Comparison of ENCODE assay signal across 1 cellular context in the genomic region with DNA sequence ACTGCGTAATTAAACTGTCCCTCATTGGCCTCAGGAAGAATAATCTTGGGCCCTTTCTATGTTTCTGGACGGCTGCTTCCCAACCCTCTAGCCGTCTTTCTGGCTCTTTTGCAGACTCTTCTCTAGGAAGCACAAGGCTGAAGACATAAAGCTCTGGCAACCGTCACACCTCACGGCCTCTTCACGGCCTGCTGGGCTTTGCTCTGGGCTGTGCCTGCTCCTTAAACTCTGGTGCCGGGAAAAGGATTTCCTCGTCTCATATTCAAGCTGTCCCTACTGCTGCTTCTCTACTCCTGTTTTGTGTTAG.
TF ChIP-seq lines count a peak whose summit lies in the region.

No MANE protein-coding gene starts in this region.

TF ChIP-seq in SK-N-SH treated with all-trans-retinoic acid at 6 μM for 48 hours, 23 proteins besides CTCF, POLR2A, EP300 and RAD21 (continued from another document):
- TF ChIP-seq, protein P1, sequence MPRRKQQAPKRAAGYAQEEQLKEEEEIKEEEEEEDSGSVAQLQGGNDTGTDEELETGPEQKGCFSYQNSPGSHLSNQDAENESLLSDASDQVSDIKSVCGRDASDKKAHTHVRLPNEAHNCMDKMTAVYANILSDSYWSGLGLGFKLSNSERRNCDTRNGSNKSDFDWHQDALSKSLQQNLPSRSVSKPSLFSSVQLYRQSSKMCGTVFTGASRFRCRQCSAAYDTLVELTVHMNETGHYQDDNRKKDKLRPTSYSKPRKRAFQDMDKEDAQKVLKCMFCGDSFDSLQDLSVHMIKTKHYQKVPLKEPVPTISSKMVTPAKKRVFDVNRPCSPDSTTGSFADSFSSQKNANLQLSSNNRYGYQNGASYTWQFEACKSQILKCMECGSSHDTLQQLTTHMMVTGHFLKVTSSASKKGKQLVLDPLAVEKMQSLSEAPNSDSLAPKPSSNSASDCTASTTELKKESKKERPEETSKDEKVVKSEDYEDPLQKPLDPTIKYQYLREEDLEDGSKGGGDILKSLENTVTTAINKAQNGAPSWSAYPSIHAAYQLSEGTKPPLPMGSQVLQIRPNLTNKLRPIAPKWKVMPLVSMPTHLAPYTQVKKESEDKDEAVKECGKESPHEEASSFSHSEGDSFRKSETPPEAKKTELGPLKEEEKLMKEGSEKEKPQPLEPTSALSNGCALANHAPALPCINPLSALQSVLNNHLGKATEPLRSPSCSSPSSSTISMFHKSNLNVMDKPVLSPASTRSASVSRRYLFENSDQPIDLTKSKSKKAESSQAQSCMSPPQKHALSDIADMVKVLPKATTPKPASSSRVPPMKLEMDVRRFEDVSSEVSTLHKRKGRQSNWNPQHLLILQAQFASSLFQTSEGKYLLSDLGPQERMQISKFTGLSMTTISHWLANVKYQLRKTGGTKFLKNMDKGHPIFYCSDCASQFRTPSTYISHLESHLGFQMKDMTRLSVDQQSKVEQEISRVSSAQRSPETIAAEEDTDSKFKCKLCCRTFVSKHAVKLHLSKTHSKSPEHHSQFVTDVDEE (CRISPR knock-in tag; IDR thresholded peaks at IDR 0.05), result no peak
